ENCODE assay signal across 1 cellular context in genomic region chr12:57429473-57430116, GRCh38.
TF ChIP-seq lines count a peak whose summit lies in the region.

No MANE protein-coding gene starts in this region.

TF ChIP-seq in K562, 482 proteins besides CTCF, POLR2A, EP300 and RAD21 (continued from another document):
- TF ChIP-seq MGA (IDR thresholded peaks at IDR 0.05) = 0 out of 2 replicates have a peak, but pooled peaks have one; percentile 32
- peak; percentile 63 for TF ChIP-seq ARID1B (IDR thresholded peaks at IDR 0.05)
- TF ChIP-seq ZBTB12 (CRISPR knock-in tag; IDR thresholded peaks at IDR 0.05) = no peak
- TF ChIP-seq ZNF592 (IDR thresholded peaks at IDR 0.05) = 0 out of 2 replicates have a peak, but pooled peaks have one; percentile 25
- TF ChIP-seq TBP (optimal IDR thresholded peaks at IDR 0.05; ENCODE audit: low read depth, low read length) = peak; percentile 36
- TF ChIP-seq RBFOX2 (IDR thresholded peaks at IDR 0.05; ENCODE audit: low read depth, low read length) = 0 out of 2 replicates have a peak, but pooled peaks have one; percentile 7
